ENCODE assay signal across 14 cellular contexts in genomic region chr6:44742828-44743372, GRCh38.
DNase-seq lines count a peak whose midpoint lies in the region; ATAC-seq, FAIRE-seq and TF ChIP-seq lines count a peak whose summit lies in the region.
"Had no signal": no experiment of that assay in that cellular context is flagged by ENCODE, and none has a peak within 500 bp of the region (broad histone marks: within the 10 kb centered on the region; RNA-seq: fewer than 3 reads in every experiment).

No MANE protein-coding gene starts in this region.

- no peak for TF ChIP-seq EP300 in H1 (IDR thresholded peaks at IDR 0.05; ENCODE audit: borderline replicate concordance in 1 of 2, low read depth in 2 of 2, low read length in 2 of 2)

- no peak for FAIRE-seq in H1 (lab: Jason Lieb, UNC)
- FAIRE-seq: A549, GM12878 had no signal

- no peaks in the 10 kb centered on the region for H3K79me2 ChIP-seq in H1 (ENCODE audit: control insufficient read depth in 1 of 2, insufficient read depth in 2 of 2, low read length in 2 of 2)

- H2BK120ac ChIP-seq in H1 (replicated peaks; ENCODE audit: low read depth, low read length), result no peak overlapping the region

- CTCF ChIA-PET in H1 (lab: Charles Lee; ENCODE audit: partially characterized antibody), result interaction anchor here (0.8 to 1.3 kb wide), 7 partner anchors 20 to 422 kb away, joined by 3 to 5 read pairs (median 3); no protein-coding TSS in a partner anchor

- H3K14ac ChIP-seq in H1 (ENCODE audit: insufficient read length), result no peak overlapping the region

- POLR2A ChIA-PET in H1 (lab: Charles Lee; ENCODE audit: partially characterized antibody), result interaction anchor here (1.5 kb wide), 1 partner anchor 68 kb away, joined by 3 read pairs; no protein-coding TSS in a partner anchor

- H3K27ac ChIP-seq in H1 (ENCODE audit: low read depth, low read length) (no peak overlapping the region), liver (ENCODE audit: low read depth in 1 of 2, low read length in 2 of 2) (no peak overlapping the region)
- H3K27ac ChIP-seq: A549, C4-2B, GM23248 had no signal

- H2BK12ac ChIP-seq in H1 (ENCODE audit: low read depth, low read length), result no peak overlapping the region; the same call in 1 of the 2 replicates

- H3K4me3 ChIP-seq in H1 (ENCODE audit: extremely low read depth in 1 of 4, insufficient read depth in 2 of 4, low read depth in 3 of 4, low read length in 4 of 4) (no peak overlapping the region), liver (ENCODE audit: low read depth in 1 of 3, low read length in 3 of 3) (no peak overlapping the region)
- H3K4me3 ChIP-seq: A549, GM12878, GM23248 had no signal

- TF ChIP-seq CTCF in H1 (IDR thresholded peaks at IDR 0.05; ENCODE audit: control extremely low read depth in 1 of 3, insufficient read depth in 1 of 3, low read depth in 1 of 3, low read length in 3 of 3) (no peak), liver (IDR thresholded peaks at IDR 0.05; ENCODE audit: low read depth, low read length, missing input control) (no peak)

- H4K5ac ChIP-seq in H1 (ENCODE audit: insufficient read length, low read depth, low read length), result no peak overlapping the region

- no peak overlapping the region for H4K91ac ChIP-seq in H1 (replicated peaks; ENCODE audit: insufficient read length, low read length)

- TF ChIP-seq POLR2A in H1 (IDR thresholded peaks at IDR 0.05; ENCODE audit: control extremely low read depth in 1 of 2, low read depth in 2 of 2, low read length in 2 of 2), result no peak

- H3K9ac ChIP-seq in H1 (replicated peaks in 1 of 4; ENCODE audit: extremely low read depth in 1 of 4, low read depth in 3 of 4, low read length in 3 of 4), result no peak overlapping the region
- no peak overlapping the region for H3K9ac ChIP-seq in liver (ENCODE audit: low read depth in 1 of 2, low read length in 2 of 2)
- H3K9ac ChIP-seq: GM23248 had no signal

- no peak overlapping the region for H3K56ac ChIP-seq in H1 (replicated peaks; ENCODE audit: insufficient read length, low read depth, low read length)

- H3K23me2 ChIP-seq in H1 (ENCODE audit: low read depth, low read length), result no peaks in the 10 kb centered on the region

- no peaks in the 10 kb centered on the region for H3K79me1 ChIP-seq in H1 (ENCODE audit: low read depth, low read length)

- no peak overlapping the region for H2BK5ac ChIP-seq in H1 (ENCODE audit: low read depth, low read length)

- 45% methylated on average over 2 of the region's 2 CpGs; no CpG with 5 or more reads in 1 of the 2 experiments for WGBS in H1 (ENCODE audit: extremely low coverage in 1 of 2, insufficient coverage in 1 of 2, insufficient read length in 1 of 2, insufficient replicate concordance in 2 of 2, low coverage in 1 of 2, low lambda C conversion rate in 2 of 2, missing lambda C conversion rate in 1 of 2), 2 experiments
- 32% methylated on average over 2 of the region's 2 CpGs for WGBS in liver

- H3K27me3 ChIP-seq in H1 (replicated peaks in 1 of 4; ENCODE audit: control insufficient read depth in 3 of 4, extremely low read depth in 1 of 4, insufficient read depth in 3 of 4, low read length in 3 of 4) (no peaks in the 10 kb centered on the region), liver (ENCODE audit: control insufficient read depth in 4 of 4, insufficient read depth in 4 of 4, low read length in 3 of 4) (no peaks in the 10 kb centered on the region)
- H3K27me3 ChIP-seq: BE2C had no signal

- no peak overlapping the region for H4K8ac ChIP-seq in H1 (ENCODE audit: extremely low read depth, insufficient read depth, low read length)

- H2BK15ac ChIP-seq in H1 (ENCODE audit: low read length), result no peak overlapping the region

- no peaks in the 10 kb centered on the region for H3K36me3 ChIP-seq in H1 (ENCODE audit: control insufficient read depth in 2 of 4, insufficient read depth in 4 of 4, low read length in 3 of 4)
- H3K36me3 ChIP-seq in liver (ENCODE audit: control insufficient read depth in 4 of 4, insufficient read depth in 3 of 4, low read depth in 1 of 4, low read length in 3 of 4), result no peaks in the 10 kb centered on the region
- H3K36me3 ChIP-seq: BE2C had no signal

- H3K4me1 ChIP-seq in H1 (replicated peaks in 1 of 4; ENCODE audit: control insufficient read depth in 3 of 4, insufficient read depth in 4 of 4, low read length in 3 of 4), result peaks cover 0 to 10% (median 5%) of the 10 kb centered on the region in 4 experiments; a peak in 6 of 7 replicates
- peaks cover 0 to 4% (median 0%) of the 10 kb centered on the region in 4 donors for H3K4me1 ChIP-seq in liver (ENCODE audit: control insufficient read depth in 4 of 4, insufficient read depth in 4 of 4, low read length in 3 of 4)
- H3K4me1 ChIP-seq: BE2C had no signal

- no peak for TF ChIP-seq RAD21 in H1 (IDR thresholded peaks at IDR 0.05 in 1 of 2, conservative IDR thresholded peaks at IDR 0.05 in 1 of 2; ENCODE audit: low read depth in 2 of 2, low read length in 2 of 2)
- TF ChIP-seq RAD21 in liver (IDR thresholded peaks at IDR 0.05), result no peak

- ATAC-seq in HG02852 (IDR thresholded peaks at IDR 0.05; ENCODE audit: unreplicated experiment), result no peak
- ATAC-seq: A549, GM12878 had no signal

- no peaks in the 10 kb centered on the region for H4K20me1 ChIP-seq in H1 (replicated peaks in 1 of 2; ENCODE audit: control insufficient read depth in 1 of 2, insufficient read depth in 2 of 2, low read length in 2 of 2)

- no peak overlapping the region for H3K4me2 ChIP-seq in H1 (ENCODE audit: insufficient read depth in 1 of 2, low read depth in 2 of 2, low read length in 2 of 2)
- H3K4me2 ChIP-seq: A549 had no signal

- H2AFZ ChIP-seq in H1 (ENCODE audit: low read length), result peak overlapping the region; percentile 50; the same call in 1 of the 2 replicates
- H2AFZ ChIP-seq: GM23248 had no signal

- DNase-seq in H1 (ENCODE audit: low read depth in 1 of 2, low spot score in 2 of 2) (no peak), iPS-NIHi7 (ENCODE audit: extremely low spot score) (peak; percentile 4), middle frontal gyrus (ENCODE audit: extremely low spot score, low spot score) (no peak), NCI-H2107 treated with DMSO at 0.1 percent for 48 hours (lab: John Stamatoyannopoulos, UW; ENCODE audit: unreplicated experiment) (no peak)
- DNase-seq: BE2C; CD4-positive, alpha-beta memory T cell; DMS79; GM23248; H9 had no signal

- no peak overlapping the region for H2BK20ac ChIP-seq in H1 (ENCODE audit: low read length)

- no peak overlapping the region for H3K4ac ChIP-seq in H1 (replicated peaks; ENCODE audit: insufficient read length, low read depth, low read length)

- H3K9me3 ChIP-seq in H1 (ENCODE audit: insufficient read depth in 2 of 2, low read depth in 1 of 2, low read length in 1 of 2), result peaks cover 6 to 10% of the 10 kb centered on the region in 2 experiments; a peak in 3 of 4 replicates
- H3K9me3 ChIP-seq in liver (ENCODE audit: control insufficient read depth in 4 of 4, low read length in 3 of 4), result no peaks in the 10 kb centered on the region
- H3K9me3 ChIP-seq: A549, BE2C had no signal

- H3K23ac ChIP-seq in H1 (ENCODE audit: insufficient read length), result no peak overlapping the region

- H3K18ac ChIP-seq in H1 (ENCODE audit: extremely low read depth, low read length), result no peak overlapping the region

- H2AK5ac ChIP-seq in H1 (ENCODE audit: low read depth, low read length), result no peak overlapping the region

TF ChIP-seq in H1, 55 proteins besides CTCF, POLR2A, EP300 and RAD21 (continues in another document):
- TF ChIP-seq EZH2 (IDR thresholded peaks at IDR 0.05; ENCODE audit: low read depth, low read length, severe bottlenecking), result no peak
- TF ChIP-seq SIRT6 (IDR thresholded peaks at IDR 0.05; ENCODE audit: low read length), result no peak
- TF ChIP-seq CEBPB (IDR thresholded peaks at IDR 0.05; ENCODE audit: low read depth, low read length), result no peak
- TF ChIP-seq JUN (IDR thresholded peaks at IDR 0.05; ENCODE audit: low read depth, low read length), result no peak
- TF ChIP-seq POLR2AphosphoS5 (IDR thresholded peaks at IDR 0.05; ENCODE audit: low read depth, low read length), result no peak
- TF ChIP-seq SAP30 (IDR thresholded peaks at IDR 0.05; ENCODE audit: insufficient read depth, insufficient replicate concordance, low read length), result no peak
- TF ChIP-seq HDAC2 (IDR thresholded peaks at IDR 0.05; ENCODE audit: borderline replicate concordance in 1 of 2, low read depth in 2 of 2, low read length in 2 of 2), result no peak
- TF ChIP-seq NRF1 (IDR thresholded peaks at IDR 0.05; ENCODE audit: low read depth, low read length), result no peak
- no peak for TF ChIP-seq RBBP5 (IDR thresholded peaks at IDR 0.05; ENCODE audit: borderline replicate concordance, low read depth, low read length)
- no peak for TF ChIP-seq TBP (IDR thresholded peaks at IDR 0.05; ENCODE audit: low read depth, low read length)
- no peak for TF ChIP-seq BCL11A (IDR thresholded peaks at IDR 0.05; ENCODE audit: low read depth in 2 of 2, low read length in 2 of 2)
- no peak for TF ChIP-seq CHD1 (IDR thresholded peaks at IDR 0.05; ENCODE audit: low read depth, low read length)

TF ChIP-seq in liver, 16 proteins besides CTCF, POLR2A, EP300 and RAD21:
- TF ChIP-seq HNF4A (conservative IDR thresholded peaks at IDR 0.05) (peak; percentile 44 to 46), REST (IDR thresholded peaks at IDR 0.05) (no peak)
